Comparison of ENCODE assay signal across 2 cellular contexts in genomic region chr2:225120175-225120574, GRCh38.
TF ChIP-seq lines count a peak whose summit lies in the region.

No MANE protein-coding gene starts in this region.

TF ChIP-seq in IMR-90, 13 proteins besides CTCF, POLR2A, EP300 and RAD21:
- TF ChIP-seq MXI1 (IDR thresholded peaks at IDR 0.05; ENCODE audit: borderline replicate concordance, low read depth, low read length) (no peak), NFE2L2 (IDR thresholded peaks at IDR 0.05; ENCODE audit: low read depth, low read length) (peak; percentile 62), MAZ (IDR thresholded peaks at IDR 0.05; ENCODE audit: borderline replicate concordance, low read depth, low read length) (no peak)

TF ChIP-seq in SK-N-SH treated with all-trans-retinoic acid at 6 μM for 48 hours, 23 proteins besides CTCF, POLR2A, EP300 and RAD21:
- TF ChIP-seq PATZ1 (CRISPR knock-in tag; IDR thresholded peaks at IDR 0.05; ENCODE audit: borderline replicate concordance), result no peak
- TF ChIP-seq GLIS3 (CRISPR knock-in tag; IDR thresholded peaks at IDR 0.05), result no peak
- TF ChIP-seq SNAI2 (CRISPR knock-in tag; IDR thresholded peaks at IDR 0.05), result no peak
- TF ChIP-seq ISL1 (CRISPR knock-in tag; IDR thresholded peaks at IDR 0.05), result no peak
